In genomic region chr2:171036532-171036931, GRCh38 we compare ENCODE assay signal across 20 cellular contexts.
"Had no signal": no experiment of that assay in that cellular context is flagged by ENCODE, and none has a peak within 500 bp of the region (broad histone marks: within the 10 kb centered on the region; RNA-seq: fewer than 3 reads in every experiment).

No MANE protein-coding gene starts in this region.

- H3K27ac Mint-ChIP-seq: activated CD4-positive, alpha-beta T cell treated with anti-CD3 and anti-CD28 coated beads, Interleukin-2, amount 10 ng/mL, durations not matched to agents 24 days and 14 days; activated naive CD4-positive, alpha-beta T cell treated with anti-CD3 and anti-CD28 coated beads for 36 hours had no signal

- H3K9me3 Mint-ChIP-seq: central memory CD8-positive, alpha-beta T cell had no signal

- H3K27ac ChIP-seq: adrenal gland, WERI-Rb-1 had no signal

- H3K9me3 ChIP-seq: adrenal gland had no signal

- H3K27me3 ChIP-seq: adrenal gland had no signal

- H3K4me3 Mint-ChIP-seq: activated CD4-positive, alpha-beta T cell treated with anti-CD3 and anti-CD28 coated beads, Interleukin-2, amount 10 ng/mL, durations not matched to agents 24 days and 14 days; activated naive CD4-positive, alpha-beta T cell treated with anti-CD3 and anti-CD28 coated beads for 36 hours; activated naive CD8-positive, alpha-beta T cell treated with anti-CD3 and anti-CD28 coated beads, Interleukin-2, amount 10 ng/mL, durations not matched to agents 7 days and 5 days; central memory CD8-positive, alpha-beta T cell had no signal

- H3K4me1 ChIP-seq: adrenal gland had no signal

- H3K4me3 ChIP-seq: adrenal gland had no signal

- DNase-seq: activated CD4-positive, alpha-beta T cell treated with anti-CD3 and anti-CD28 coated beads, Interleukin-2, amount 10 ng/mL, durations not matched to agents 24 days and 14 days; activated CD4-positive, alpha-beta T cell treated with anti-CD3 and anti-CD28 coated beads, Interleukin-2, amount 50 U/mL, for 48 hours; activated gamma-delta T cell; activated naive CD4-positive, alpha-beta T cell treated with anti-CD3 and anti-CD28 coated beads for 36 hours; activated naive CD8-positive, alpha-beta T cell treated with anti-CD3 and anti-CD28 coated beads, Interleukin-2, amount 10 ng/mL, durations not matched to agents 7 days and 5 days; adrenal gland; aorta; cortex of kidney; Kasumi-1; KBM-7; NCI-H1048; NCI-H146; NCI-H187 treated with DMSO at 0.1 percent for 48 hours; NCI-H2081 treated with DMSO at 0.1 percent for 48 hours; NCI-H446; NCI-H524; SIG-M5; WERI-Rb-1 had no signal

- H3K27me3 Mint-ChIP-seq: activated CD4-positive, alpha-beta T cell treated with anti-CD3 and anti-CD28 coated beads, Interleukin-2, amount 10 ng/mL, durations not matched to agents 24 days and 14 days; activated naive CD8-positive, alpha-beta T cell treated with anti-CD3 and anti-CD28 coated beads, Interleukin-2, amount 10 ng/mL, durations not matched to agents 7 days and 5 days; central memory CD8-positive, alpha-beta T cell had no signal

- FAIRE-seq: bronchial epithelial cell had no signal
